Comparison of ENCODE assay signal across 32 cellular contexts in genomic region chr2:218904176-218904575, GRCh38. TPM values are rescaled to one million over a fixed set of nuclear protein-coding genes. Genes with fewer than 3 reads are reported as not detected.
"Had no signal": no experiment of that assay in that cellular context is flagged by ENCODE, and none has a peak within 500 bp of the region (broad histone marks: within the 10 kb centered on the region; RNA-seq: fewer than 3 reads in every experiment).

No MANE protein-coding gene starts in this region.

- H3K27ac Mint-ChIP-seq: endodermal cell; nephron; neural progenitor cell; progenitor cell of endocrine pancreas; stimulated activated memory B cell treated with anti-CD40 and anti-IgM and Interleukin-4, amounts not matched to agents 10 μg/mL and 1 μg/mL and 100 μg/mL, for 72 hours had no signal

- H3K4me1 ChIP-seq: neural progenitor cell had no signal

- H3K27ac ChIP-seq: esophagus muscularis mucosa, hepatocyte, left lung, neural progenitor cell, parathyroid adenoma, sigmoid colon, testis, tibial artery, upper lobe of left lung had no signal

- H3K4me3 Mint-ChIP-seq: endodermal cell; naive thymus-derived CD4-positive, alpha-beta T cell; nephron; neural progenitor cell; stimulated activated memory B cell treated with anti-CD40 and anti-IgM and Interleukin-4, amounts not matched to agents 10 μg/mL and 1 μg/mL and 100 μg/mL, for 72 hours had no signal

- H3K36me3 ChIP-seq: esophagus muscularis mucosa, left lung, neural progenitor cell, sigmoid colon, tibial artery, upper lobe of left lung had no signal

- DNase-seq: effector CD8-positive, alpha-beta T cell; endodermal cell; head of caudate nucleus; kidney; left cardiac atrium; left lung; mesenchymal stem cell; midbrain; naive thymus-derived CD4-positive, alpha-beta T cell; right cardiac atrium; sigmoid colon; stimulated activated CD4-positive, alpha-beta T cell treated with anti-CD3 and anti-CD28 coated beads, Interleukin-4, amount 100 ng/mL, for 4 hours; stimulated activated naive CD8-positive, alpha-beta T cell treated with anti-CD3 and anti-CD28 coated beads, Interleukin-15, Interleukin-2, amounts not matched to agents 100 U/mL and 50 U/mL, for 24 hours; substantia nigra; testis; tibial artery; upper lobe of left lung had no signal

- ATAC-seq: left cardiac atrium; left lung; naive thymus-derived CD4-positive, alpha-beta T cell; right cardiac atrium; stimulated activated memory B cell treated with anti-CD40 and anti-IgM and Interleukin-4, amounts not matched to agents 10 μg/mL and 1 μg/mL and 100 μg/mL, for 72 hours; stimulated activated naive CD8-positive, alpha-beta T cell treated with anti-CD3 and anti-CD28 coated beads, Interleukin-15, Interleukin-2, amounts not matched to agents 100 U/mL and 50 U/mL, for 24 hours had no signal

- H3K4me3 ChIP-seq: esophagus muscularis mucosa, hepatocyte, left lung, neural progenitor cell, sigmoid colon, testis, tibial artery, upper lobe of left lung had no signal

- H3K4me1 Mint-ChIP-seq: endodermal cell; neural progenitor cell; stimulated activated memory B cell treated with anti-CD40 and anti-IgM and Interleukin-4, amounts not matched to agents 10 μg/mL and 1 μg/mL and 100 μg/mL, for 72 hours had no signal

- H3K9me3 ChIP-seq: esophagus muscularis mucosa, left lung, sigmoid colon, testis, tibial artery, upper lobe of left lung had no signal

- H3K27me3 ChIP-seq: testis had no signal

- H3K36me3 Mint-ChIP-seq: neural progenitor cell; stimulated activated memory B cell treated with anti-CD40 and anti-IgM and Interleukin-4, amounts not matched to agents 10 μg/mL and 1 μg/mL and 100 μg/mL, for 72 hours had no signal

RNA-seq across cellular contexts. Expression of gene WNT10A, which starts 23.5 kb away (rescaled TPM):
- total RNA-seq: endodermal cell, fibroblast of lung, frontal cortex, lung microvascular endothelial cell, osteoblast, progenitor cell of endocrine pancreas, right cardiac atrium, sigmoid colon, skeletal muscle tissue had no signal
- polyA plus RNA-seq: fibroblast of lung, right cardiac atrium had no signal

RNA-seq across cellular contexts. Expression of gene WNT6, which starts 44.6 kb away (rescaled TPM):
- total RNA-seq: cerebellum, endodermal cell, epithelial cell of proximal tubule, fibroblast of lung, frontal cortex, left lung, lung microvascular endothelial cell, osteoblast, skeletal muscle tissue had no signal
- polyA plus RNA-seq: fibroblast of lung had no signal

RNA-seq across cellular contexts. Expression of gene CDK5R2, which starts 55.3 kb away (rescaled TPM):
- total RNA-seq: epithelial cell of proximal tubule; kidney; left cardiac atrium; left lung; lower leg skin; lung microvascular endothelial cell; naive thymus-derived CD4-positive, alpha-beta T cell; osteoblast; right cardiac atrium; skeletal muscle tissue; upper lobe of left lung had no signal
- polyA plus RNA-seq: hepatocyte; naive thymus-derived CD4-positive, alpha-beta T cell had no signal
